20 cellular contexts compared by ENCODE assay signal in genomic region chr21:16837319-16837718, GRCh38.
DNase-seq lines count a peak whose midpoint lies in the region; ATAC-seq and TF ChIP-seq lines count a peak whose summit lies in the region.
"Had no signal": no experiment of that assay in that cellular context is flagged by ENCODE, and none has a peak within 500 bp of the region (broad histone marks: within the 10 kb centered on the region; RNA-seq: fewer than 3 reads in every experiment).

No MANE protein-coding gene starts in this region.

- H3K79me1 ChIP-seq in IMR-90 (ENCODE audit: low read depth in 1 of 2, low read length in 2 of 2), result no peaks in the 10 kb centered on the region

- H3K4me1 ChIP-seq in IMR-90 (ENCODE audit: control insufficient read depth, insufficient read depth, low read length) (peaks cover 5% of the 10 kb centered on the region), foreskin keratinocyte (peaks cover 3% of the 10 kb centered on the region)

- H2BK5ac ChIP-seq in IMR-90 (ENCODE audit: low read depth, low read length, poor library complexity, severe bottlenecking), result no peak overlapping the region

- dilution Hi-C loops in IMR-90 (cut with HindIII; ENCODE audit: low sequenced_read_pairs, unreplicated experiment), result no loop called here

- no peak overlapping the region for H3K27ac ChIP-seq in IMR-90 (ENCODE audit: insufficient read depth, low read length)
- H3K27ac ChIP-seq in foreskin keratinocyte, result no peak overlapping the region
- H3K27ac ChIP-seq: thyroid gland had no signal

- POLR2A ChIA-PET in IMR-90 (lab: Charles Lee; ENCODE audit: unreplicated experiment), result no interaction called here

- H3K36me3 ChIP-seq in IMR-90 (ENCODE audit: control insufficient read depth, insufficient read depth, low read length), result no peaks in the 10 kb centered on the region
- H3K36me3 ChIP-seq: thyroid gland had no signal

- ATAC-seq in IMR-90 (ENCODE audit: low read depth), result peak; percentile 66
- peak; percentile 35 for ATAC-seq in foreskin keratinocyte
- ATAC-seq in HG02588 (IDR thresholded peaks at IDR 0.05; ENCODE audit: unreplicated experiment), result no peak
- ATAC-seq: natural killer cell treated with Interleukin-12 subunit alpha and Interleukin-12 subunit beta and Interleukin-15 and Interleukin-18, amount 100 ng/mL, for 72 hours had no signal

- H2BK120ac ChIP-seq in IMR-90 (ENCODE audit: low read depth, low read length), result no peak overlapping the region

- no peaks in the 10 kb centered on the region for H4K20me1 ChIP-seq in IMR-90 (ENCODE audit: insufficient read depth, low read length)

- no peak overlapping the region for H4K8ac ChIP-seq in IMR-90 (ENCODE audit: low read depth in 2 of 2, low read length in 2 of 2)

- CTCF ChIA-PET in IMR-90 (lab: Yijun Ruan, JAX), result interaction anchor here (1.3 kb wide), 1 partner anchor 24 kb away, joined by 3 read pairs; no protein-coding TSS in a partner anchor

- TF ChIP-seq RAD21 in IMR-90 (IDR thresholded peaks at IDR 0.05; ENCODE audit: low read length), result no peak

- no TSS peak for BruUV-seq in IMR-90 (replicated peaks; lab: Mats Ljungman, UMichigan)

- no peak overlapping the region for H3K9ac ChIP-seq in IMR-90 (ENCODE audit: low read depth, low read length)

- H3K4me3 ChIP-seq in IMR-90 (ENCODE audit: insufficient read depth, low read depth, low read length) (no peak overlapping the region), astrocyte of the spinal cord (ENCODE audit: low read depth, low read length) (no peak overlapping the region)
- H3K4me3 ChIP-seq: skin epidermis, thyroid gland had no signal

- H3K27me3 ChIP-seq in IMR-90 (ENCODE audit: control insufficient read depth, insufficient read depth, low read length), result no peaks in the 10 kb centered on the region
- no peaks in the 10 kb centered on the region for H3K27me3 ChIP-seq in foreskin keratinocyte
- H3K27me3 ChIP-seq: thyroid gland had no signal

- no peak overlapping the region for H2BK20ac ChIP-seq in IMR-90 (ENCODE audit: low read depth, low read length)

- no peak for TF ChIP-seq CTCF in IMR-90 (conservative IDR thresholded peaks at IDR 0.05; ENCODE audit: low read depth, low read length)
- no peak for TF ChIP-seq CTCF in astrocyte of the spinal cord (IDR thresholded peaks at IDR 0.05; ENCODE audit: low read depth, low read length)
- no peak for TF ChIP-seq CTCF in foreskin keratinocyte (conservative IDR thresholded peaks at IDR 0.05)

- H2AK9ac ChIP-seq in IMR-90 (replicated peaks; ENCODE audit: low read depth, low read length, poor library complexity), result no peak overlapping the region

- H3K18ac ChIP-seq in IMR-90 (ENCODE audit: low read depth, low read length), result no peak overlapping the region

- intact Hi-C loops in IMR-90 (cut with micrococcal nuclease), result no loop called here

- no peak overlapping the region for H3K14ac ChIP-seq in IMR-90 (replicated peaks; ENCODE audit: low read depth, low read length)

- no peak overlapping the region for H3K56ac ChIP-seq in IMR-90 (ENCODE audit: extremely low read depth, insufficient read depth, low read length)

- H4K5ac ChIP-seq in IMR-90 (ENCODE audit: low read depth, low read length), result no peak overlapping the region

- H3K23ac ChIP-seq in IMR-90 (ENCODE audit: low read depth, low read length), result no peak overlapping the region

- H2AK5ac ChIP-seq in IMR-90 (ENCODE audit: low read depth, low read length), result no peak overlapping the region

- peaks cover 4% of the 10 kb centered on the region; the same call in 1 of the 2 replicates for H3K9me1 ChIP-seq in IMR-90 (ENCODE audit: insufficient read depth, low read length)

- H2BK15ac ChIP-seq in IMR-90 (ENCODE audit: low read depth, low read length), result no peak overlapping the region

- no peak overlapping the region for H2AFZ ChIP-seq in IMR-90 (replicated peaks; ENCODE audit: low read length, poor library complexity)

- no peak overlapping the region for H4K91ac ChIP-seq in IMR-90 (ENCODE audit: insufficient read depth, low read depth, low read length)

- H3K9me3 ChIP-seq in IMR-90 (ENCODE audit: control insufficient read depth, insufficient read depth, low read length), result no peaks in the 10 kb centered on the region
- H3K9me3 ChIP-seq: thyroid gland had no signal

- no peak overlapping the region for H3K4ac ChIP-seq in IMR-90 (ENCODE audit: low read depth, low read length)

- DNase-seq in IMR-90, result peak; percentile 33
- DNase-seq in astrocyte of the spinal cord (ENCODE audit: low read depth, low spot score), result peak; percentile 33
- peak in 1 of 2 donors; percentile 21 for DNase-seq in foreskin keratinocyte
- DNase-seq in stromal cell of bone marrow (ENCODE audit: low read depth), result peak; percentile 3
- DNase-seq in cerebellar cortex (ENCODE audit: low spot score), result no peak
- DNase-seq in activated CD4-positive, CD25-positive, alpha-beta regulatory T cell treated with anti-CD3 and anti-CD28 coated beads, Interleukin-2, amount 50 U/mL, for 72 hours, result no peak
- DNase-seq: activated CD4-positive, alpha-beta T cell treated with anti-CD3 and anti-CD28 coated beads for 1 hour; activated naive CD4-positive, alpha-beta T cell treated with anti-CD3 and anti-CD28 coated beads, Interleukin-2, amount 10 ng/mL, durations not matched to agents 7 days and 5 days; activated T-cell treated with anti-CD3 and anti-CD28 coated beads, Interleukin-2, amount 50 U/mL, for 24 hours; AML-193; CD8-positive, alpha-beta memory T cell; mesendoderm; NCI-H1105; NCI-H2107; NCI-H524 treated with DMSO at 0.1 percent for 48 hours; stimulated activated naive CD4-positive, alpha-beta T cell treated with Interleukin-2 at 50 U/mL for 16 hours; thyroid gland had no signal

- TF ChIP-seq POLR2A in IMR-90 (IDR thresholded peaks at IDR 0.05; ENCODE audit: low read depth, low read length), result no peak

- no peak overlapping the region for H3K4me2 ChIP-seq in IMR-90 (ENCODE audit: low read depth, low read length)

- in situ Hi-C loops in IMR-90 (cut with MboI; ENCODE audit: low sequenced_read_pairs) (no loop called here), astrocyte of the spinal cord (cut with HindIII; ENCODE audit: low sequenced_read_pairs) (no loop called here)

TF ChIP-seq in IMR-90, 13 proteins besides CTCF, POLR2A, EP300 and RAD21:
- no peak for TF ChIP-seq RCOR1 (IDR thresholded peaks at IDR 0.05; ENCODE audit: insufficient replicate concordance, low read length)
- TF ChIP-seq USF2 (IDR thresholded peaks at IDR 0.05; ENCODE audit: low read depth, low read length), result no peak
- no peak for TF ChIP-seq RFX5 (IDR thresholded peaks at IDR 0.05; ENCODE audit: low read depth, low read length)
- TF ChIP-seq CEBPB (IDR thresholded peaks at IDR 0.05; ENCODE audit: low read depth, low read length), result no peak
- no peak for TF ChIP-seq SMC3 (IDR thresholded peaks at IDR 0.05; ENCODE audit: low read depth, low read length)
- TF ChIP-seq CHD1 (IDR thresholded peaks at IDR 0.05; ENCODE audit: low read depth, low read length), result no peak
- TF ChIP-seq FOS (IDR thresholded peaks at IDR 0.05; ENCODE audit: low read depth, low read length), result no peak
- TF ChIP-seq BHLHE40 (IDR thresholded peaks at IDR 0.05; ENCODE audit: low read depth, low read length), result no peak
- no peak for TF ChIP-seq MAZ (IDR thresholded peaks at IDR 0.05; ENCODE audit: borderline replicate concordance, low read depth, low read length)
- no peak for TF ChIP-seq MXI1 (IDR thresholded peaks at IDR 0.05; ENCODE audit: borderline replicate concordance, low read depth, low read length)
- no peak for TF ChIP-seq ELK1 (IDR thresholded peaks at IDR 0.05; ENCODE audit: borderline replicate concordance, low read depth, low read length)

Comparison
In these comparisons a context has a peak if more than half of its experiments do, and no peak if none do; other contexts are left out.
1. DNase-seq: peak in IMR-90 (single experiment), astrocyte of the spinal cord (single experiment) and stromal cell of bone marrow (single experiment); none in cerebellar cortex (single experiment) and activated CD4-positive, CD25-positive, alpha-beta regulatory T cell treated with anti-CD3 and anti-CD28 coated beads, Interleukin-2, amount 50 U/mL, for 72 hours (single experiment).